In the genomic region with DNA sequence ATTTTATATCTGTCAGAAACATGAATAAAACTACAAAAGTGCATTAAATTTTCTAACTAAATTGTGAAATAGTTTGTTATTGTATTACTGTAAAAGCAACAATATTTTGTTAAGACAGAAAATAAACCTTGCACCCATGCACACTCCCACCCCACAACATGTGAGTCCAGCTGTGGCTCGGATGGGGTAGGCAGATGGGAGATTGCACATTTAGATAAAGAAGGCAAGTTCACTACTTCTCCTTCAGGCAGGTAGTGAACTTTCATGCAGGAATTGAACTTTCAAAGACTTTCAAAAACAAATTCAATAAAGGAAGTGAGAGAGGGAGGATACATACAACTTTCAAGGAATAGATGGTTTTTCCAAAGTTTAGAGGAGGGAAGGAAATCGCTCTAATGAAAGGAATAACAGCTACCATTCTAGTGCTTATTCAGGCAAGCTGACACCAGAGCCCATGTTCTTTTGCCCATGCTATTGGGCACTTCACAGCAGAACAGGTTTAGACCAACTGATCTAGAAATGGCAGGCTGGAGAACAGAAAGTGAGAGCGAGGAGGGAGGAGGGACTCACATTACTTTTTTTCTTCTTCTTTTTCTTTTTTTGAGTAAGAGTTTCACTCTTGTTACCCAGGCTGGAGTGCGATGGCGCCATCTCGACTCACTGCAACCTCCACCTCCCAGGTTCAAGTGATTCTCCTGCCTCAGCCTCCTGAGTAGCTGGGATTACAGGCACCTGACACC, we compare ENCODE assay signal across 8 cellular contexts. TPM values are rescaled to one million over a fixed set of nuclear protein-coding genes. Genes with fewer than 3 reads are reported as not detected.
DNase-seq lines count a peak whose midpoint lies in the region; ATAC-seq, FAIRE-seq and TF ChIP-seq lines count a peak whose summit lies in the region.

No MANE protein-coding gene starts in this region.

- CTCF ChIA-PET in SK-N-SH (lab: Yijun Ruan, JAX) = no interaction called here

- H3F3A ChIP-seq in SK-N-SH (replicated peaks; ENCODE audit: insufficient read depth) = no peaks in the 10 kb centered on the region

- POLR2A ChIA-PET in SK-N-SH (lab: Yijun Ruan, JAX) = interaction anchor here (0.7 kb wide), 1 partner anchor 158 kb away, joined by 3 read pairs; no protein-coding TSS in a partner anchor

- no peaks in the 10 kb centered on the region for H3K36me3 ChIP-seq in SK-N-SH (replicated peaks in 1 of 2; ENCODE audit: control insufficient read depth in 1 of 2, insufficient read depth in 2 of 2, low read length in 1 of 2)

- no peaks in the 10 kb centered on the region for H4K20me1 ChIP-seq in SK-N-SH (ENCODE audit: insufficient read depth)

- FAIRE-seq in RCC 7860 (lab: Jason Lieb, UNC) = no peak

- 48% methylated on average over 6 of the region's 6 CpGs for WGBS in SK-N-SH (ENCODE audit: low lambda C conversion rate)

- H2AFZ ChIP-seq in SK-N-SH (ENCODE audit: low read depth) = no peak overlapping the region

- no peaks in the 10 kb centered on the region for H3K79me2 ChIP-seq in SK-N-SH (ENCODE audit: insufficient read depth)

- H3K4me3 ChIP-seq in GM08714 (ENCODE audit: low read length) (peak overlapping the region; percentile 0; the same call in 1 of the 2 replicates), SK-N-SH (ENCODE audit: low read depth in 2 of 2, low read length in 1 of 2) (no peak overlapping the region)

- H3K9ac ChIP-seq in SK-N-SH = no peak overlapping the region

- H3K4me1 ChIP-seq in SK-N-SH (ENCODE audit: control insufficient read depth in 1 of 2, insufficient read depth in 2 of 2, low read depth in 1 of 2, low read length in 1 of 2) = peaks cover 0 to 16% of the 10 kb centered on the region in 2 experiments; a peak in 2 of 4 replicates

- no peak overlapping the region for H3K27ac ChIP-seq in SK-N-SH (ENCODE audit: low read depth in 2 of 2, low read length in 1 of 2)

- ATAC-seq in GM19025 (IDR thresholded peaks at IDR 0.05; ENCODE audit: low read depth, unreplicated experiment) = peak; percentile 21
- peak; percentile 42 for ATAC-seq in HG02884 (IDR thresholded peaks at IDR 0.05; ENCODE audit: unreplicated experiment)

- TF ChIP-seq CTCF in SK-N-SH (IDR thresholded peaks at IDR 0.05) = no peak

- no peak for TF ChIP-seq EP300 in SK-N-SH (IDR thresholded peaks at IDR 0.05; ENCODE audit: borderline replicate concordance in 1 of 2, low read depth in 1 of 2, low read length in 1 of 2)

- H3K9me3 ChIP-seq in SK-N-SH = no peaks in the 10 kb centered on the region

- H3K9me2 ChIP-seq in SK-N-SH = no peaks in the 10 kb centered on the region

- TF ChIP-seq RAD21 in SK-N-SH (IDR thresholded peaks at IDR 0.05; ENCODE audit: low read length) = no peak

- peaks cover 35% of the 10 kb centered on the region for H3K27me3 ChIP-seq in SK-N-SH (ENCODE audit: insufficient read depth)

- H3K4me2 ChIP-seq in SK-N-SH = no peak overlapping the region

- peak; percentile 38 to 75 for DNase-seq in NOMO-1 (lab: John Stamatoyannopoulos, UW; ENCODE audit: unreplicated experiment in 2 of 2)
- DNase-seq in SK-N-SH = no peak
- DNase-seq in GF-D8 (lab: John Stamatoyannopoulos, UW) = no peak
- DNase-seq in midbrain (lab: John Stamatoyannopoulos, UW) = no peak
- no peak for DNase-seq in RCC 7860 (ENCODE audit: low spot score)

TF ChIP-seq in SK-N-SH, 30 proteins besides CTCF, POLR2A, EP300 and RAD21:
- TF ChIP-seq CHD2 (IDR thresholded peaks at IDR 0.05; ENCODE audit: low read length, partially characterized antibody) = no peak
- no peak for TF ChIP-seq RFX5 (IDR thresholded peaks at IDR 0.05; ENCODE audit: low read length)
- TF ChIP-seq, protein P1, sequence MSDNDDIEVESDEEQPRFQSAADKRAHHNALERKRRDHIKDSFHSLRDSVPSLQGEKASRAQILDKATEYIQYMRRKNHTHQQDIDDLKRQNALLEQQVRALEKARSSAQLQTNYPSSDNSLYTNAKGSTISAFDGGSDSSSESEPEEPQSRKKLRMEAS (IDR thresholded peaks at IDR 0.05; ENCODE audit: low read depth) = no peak
- TF ChIP-seq EZH2phosphoT487 (IDR thresholded peaks at IDR 0.05; ENCODE audit: borderline replicate concordance, low read depth) = no peak
- TF ChIP-seq, protein P2, sequence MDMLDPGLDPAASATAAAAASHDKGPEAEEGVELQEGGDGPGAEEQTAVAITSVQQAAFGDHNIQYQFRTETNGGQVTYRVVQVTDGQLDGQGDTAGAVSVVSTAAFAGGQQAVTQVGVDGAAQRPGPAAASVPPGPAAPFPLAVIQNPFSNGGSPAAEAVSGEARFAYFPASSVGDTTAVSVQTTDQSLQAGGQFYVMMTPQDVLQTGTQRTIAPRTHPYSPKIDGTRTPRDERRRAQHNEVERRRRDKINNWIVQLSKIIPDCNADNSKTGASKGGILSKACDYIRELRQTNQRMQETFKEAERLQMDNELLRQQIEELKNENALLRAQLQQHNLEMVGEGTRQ (IDR thresholded peaks at IDR 0.05; ENCODE audit: borderline replicate concordance, low read depth, low read length) = no peak
- no peak for TF ChIP-seq GATA2 (CRISPR knock-in tag; IDR thresholded peaks at IDR 0.05)
- TF ChIP-seq FOSL2 (IDR thresholded peaks at IDR 0.05; ENCODE audit: borderline replicate concordance, low read depth) = no peak
- no peak for TF ChIP-seq SIN3A (IDR thresholded peaks at IDR 0.05; ENCODE audit: borderline replicate concordance, low read depth, low read length)
- no peak for TF ChIP-seq TAF1 (IDR thresholded peaks at IDR 0.05; ENCODE audit: borderline replicate concordance, low read depth, low read length)
TF ChIP-seq in SK-N-SH: peak in this region for 0.

RNA-seq across cellular contexts. Expression of a gene that starts 28.5 kb away (rescaled TPM):
- polyA plus RNA-seq in SK-N-SH (2012; rRNA removed) = 281 and 316 TPM in 2 replicates
- 203 and 268 TPM in 2 replicates for polyA plus RNA-seq in SK-N-SH (2012; cell fraction: cytosol; rRNA removed)
- polyA plus RNA-seq in SK-N-SH (2012; cell fraction: nucleus; rRNA removed) = 115 and 168 TPM in 2 replicates

RNA-seq across cellular contexts. Expression of a gene that starts 58.9 kb away (rescaled TPM):
- 22.6 and 25.8 TPM in 2 replicates for polyA plus RNA-seq in SK-N-SH (2012; rRNA removed)
- 11.3 and 14.0 TPM in 2 replicates for polyA plus RNA-seq in SK-N-SH (2012; cell fraction: cytosol; rRNA removed)
- polyA plus RNA-seq in SK-N-SH (2012; cell fraction: nucleus; rRNA removed) = 118 and 136 TPM in 2 replicates

Comparison
In these comparisons a context has a peak if more than half of its experiments do, and no peak if none do; other contexts are left out.
1. DNase-seq: peak in NOMO-1 (2 of 2); none in SK-N-SH (single experiment), GF-D8 (single experiment), midbrain (single experiment) and RCC 7860 (single experiment).